In genomic region chr1:21534674-21535378, GRCh38 we compare ENCODE assay signal across 8 cellular contexts. TPM values are rescaled to one million over a fixed set of nuclear protein-coding genes. Genes with fewer than 3 reads are reported as not detected.
A peak's percentile ranks its signal among the peaks of the same experiment; 100 is the strongest.
DNase-seq lines count a peak whose midpoint lies in the region; ATAC-seq and TF ChIP-seq lines count a peak whose summit lies in the region.

No MANE protein-coding gene starts in this region.

- peak; percentile 77 for DNase-seq in DMS53 (lab: John Stamatoyannopoulos, UW)
- DNase-seq in HPDE6-E6E7 (ENCODE audit: extremely low spot score): peak; percentile 81
- peak; percentile 87 for DNase-seq in endodermal cell
- no peak for DNase-seq in natural killer cell treated with Interleukin-12 subunit alpha and Interleukin-12 subunit beta and Interleukin-15 and Interleukin-18, amount 100 ng/mL, for 72 hours (ENCODE audit: low spot score)

- H3K36me3 ChIP-seq in endodermal cell (ENCODE audit: control insufficient read depth, insufficient read depth, low read length) (no peaks in the 10 kb centered on the region), neutrophil (no peaks in the 10 kb centered on the region)

- H3K27me3 ChIP-seq in endodermal cell (ENCODE audit: control insufficient read depth, insufficient read depth, low read length, poor library complexity, severe bottlenecking): no peaks in the 10 kb centered on the region
- peaks cover 27% of the 10 kb centered on the region for H3K27me3 ChIP-seq in neutrophil

- peaks cover 2% of the 10 kb centered on the region for H3K36me3 Mint-ChIP-seq in endodermal cell (ENCODE audit: low read depth)
- no peaks in the 10 kb centered on the region for H3K36me3 Mint-ChIP-seq in natural killer cell treated with Interleukin-12 subunit alpha and Interleukin-12 subunit beta and Interleukin-15 and Interleukin-18, amount 100 ng/mL, for 72 hours

- H3K9me3 ChIP-seq in endodermal cell (ENCODE audit: control insufficient read depth, low read length) (no peaks in the 10 kb centered on the region), neutrophil (no peaks in the 10 kb centered on the region)

- no peak overlapping the region for H3K4me3 Mint-ChIP-seq in endodermal cell
- H3K4me3 Mint-ChIP-seq in natural killer cell treated with Interleukin-12 subunit alpha and Interleukin-12 subunit beta and Interleukin-15 and Interleukin-18, amount 100 ng/mL, for 72 hours: no peak overlapping the region

- H3K4me1 ChIP-seq in endodermal cell (ENCODE audit: control insufficient read depth, insufficient read depth, low read length) (peaks cover 14% of the 10 kb centered on the region), neutrophil (ENCODE audit: control insufficient read depth in 1 of 2, insufficient read depth in 1 of 2, low read depth in 1 of 2, low read length in 1 of 2) (peaks cover 57 to 69% of the 10 kb centered on the region in 2 experiments)

- H3K27ac ChIP-seq in endodermal cell (ENCODE audit: low read depth, low read length): no peak overlapping the region
- peak overlapping the region; percentile 86 for H3K27ac ChIP-seq in neutrophil

- no peak overlapping the region for H3K9ac ChIP-seq in endodermal cell (ENCODE audit: extremely low read depth, low read length, poor library complexity, severe bottlenecking)

- 53 to 58% methylated on average over 7 to 11 of the region's 11 CpGs for WGBS in endodermal cell (ENCODE audit: insufficient coverage in 1 of 2, insufficient read length in 1 of 2), 2 experiments

- no peak overlapping the region for H3K27ac Mint-ChIP-seq in endodermal cell
- no peak overlapping the region for H3K27ac Mint-ChIP-seq in natural killer cell treated with Interleukin-12 subunit alpha and Interleukin-12 subunit beta and Interleukin-15 and Interleukin-18, amount 100 ng/mL, for 72 hours

- H3K4me3 ChIP-seq in endodermal cell (ENCODE audit: low read length) (no peak overlapping the region), neutrophil (ENCODE audit: low read depth in 1 of 2, low read length in 1 of 2) (peak overlapping the region in 1 of 2 experiments; percentile 25)

- no peaks in the 10 kb centered on the region for H3K9me3 Mint-ChIP-seq in endodermal cell
- H3K9me3 Mint-ChIP-seq in natural killer cell treated with Interleukin-12 subunit alpha and Interleukin-12 subunit beta and Interleukin-15 and Interleukin-18, amount 100 ng/mL, for 72 hours: no peaks in the 10 kb centered on the region

- no peaks in the 10 kb centered on the region for H3K27me3 Mint-ChIP-seq in endodermal cell (ENCODE audit: insufficient read depth)
- H3K27me3 Mint-ChIP-seq in natural killer cell treated with Interleukin-12 subunit alpha and Interleukin-12 subunit beta and Interleukin-15 and Interleukin-18, amount 100 ng/mL, for 72 hours: peaks cover 17 to 31% of the 10 kb centered on the region in 2 donors

- peaks cover 42% of the 10 kb centered on the region for H3K4me1 Mint-ChIP-seq in endodermal cell
- no peaks in the 10 kb centered on the region for H3K4me1 Mint-ChIP-seq in natural killer cell treated with Interleukin-12 subunit alpha and Interleukin-12 subunit beta and Interleukin-15 and Interleukin-18, amount 100 ng/mL, for 72 hours (ENCODE audit: low read depth in 2 of 2)

- peak; percentile 81 for TF ChIP-seq CTCF in endodermal cell (conservative IDR thresholded peaks at IDR 0.05)
- TF ChIP-seq CTCF in neutrophil (IDR thresholded peaks at IDR 0.05): peak; percentile 60

- no peak for ATAC-seq in natural killer cell treated with Interleukin-12 subunit alpha and Interleukin-12 subunit beta and Interleukin-15 and Interleukin-18, amount 100 ng/mL, for 72 hours
- ATAC-seq in HG03045 (IDR thresholded peaks at IDR 0.05; ENCODE audit: unreplicated experiment) (no peak), GM21723 (IDR thresholded peaks at IDR 0.05; ENCODE audit: unreplicated experiment) (no peak)

TF ChIP-seq in PFSK-1, 5 proteins besides CTCF, POLR2A, EP300 and RAD21:
- TF ChIP-seq REST (IDR thresholded peaks at IDR 0.05; ENCODE audit: insufficient read depth in 1 of 2, low read depth in 2 of 2, low read length in 2 of 2) (peak; percentile 36 to 90; a peak in 3 of 4 replicates), FOXP2 (optimal IDR thresholded peaks at IDR 0.05; ENCODE audit: borderline replicate concordance, extremely low read depth, extremely low read length, insufficient read depth) (no peak)

RNA-seq across cellular contexts. Expression of gene ALPL, which starts 25.6 kb away (rescaled TPM):
- polyA plus RNA-seq in PFSK-1 (2012; ENCODE audit: insufficient read length, low read depth): not detected
- total RNA-seq in endodermal cell: 100 to 1,000 TPM in 1 of 2 donors, 10 to 100 TPM in 1; 94.8 to 117 TPM
- polyA plus RNA-seq in endodermal cell (2013, experiment 1 of 2): 65.3 TPM
- 52.5 TPM for polyA plus RNA-seq in endodermal cell (2013, experiment 2 of 2)
- not detected for total RNA-seq in natural killer cell treated with Interleukin-12 subunit alpha and Interleukin-12 subunit beta and Interleukin-15 and Interleukin-18, amount 100 ng/mL, for 72 hours

Comparison
In these comparisons a context has a peak if more than half of its experiments do, and no peak if none do; other contexts are left out.
1. RNA of gene ALPL, which starts 25.6 kb away (total RNA-seq): 94.8 to 117 TPM in endodermal cell; not detected in natural killer cell treated with Interleukin-12 subunit alpha and Interleukin-12 subunit beta and Interleukin-15 and Interleukin-18, amount 100 ng/mL, for 72 hours; every median in the first group is over 10 times any median in the second.